In genomic region chr10:20858292-20859124, GRCh38 we compare ENCODE assay signal across 8 cellular contexts. TPM values are rescaled to one million over a fixed set of nuclear protein-coding genes. Genes with fewer than 3 reads are reported as not detected.
DNase-seq lines count a peak whose midpoint lies in the region; ATAC-seq, FAIRE-seq and TF ChIP-seq lines count a peak whose summit lies in the region.

No MANE protein-coding gene starts in this region.

- no peak overlapping the region for H3K4me3 ChIP-seq in pancreas

- peak; percentile 84 for FAIRE-seq in pancreas (lab: Jason Lieb, UNC)

- no peaks in the 10 kb centered on the region for H3K36me3 ChIP-seq in pancreas

- H3K9me3 ChIP-seq in pancreas, result no peaks in the 10 kb centered on the region

- WGBS in pancreas, 2 donors, result 3 to 7% methylated on average over 2 of the region's 2 CpGs

- intact Hi-C loops in pancreas (cut with DNase I), result loop anchor here in 1 of 3 donors (5.0 kb wide), 1 partner anchor 414 kb away; no protein-coding TSS in a partner anchor

- TF ChIP-seq CTCF in pancreas (IDR thresholded peaks at IDR 0.05), result peak in 2 of 4 donors; percentile 32 to 54

- no peak overlapping the region for H3K27ac ChIP-seq in pancreas

- H3K27me3 ChIP-seq in pancreas, result no peaks in the 10 kb centered on the region

- no peaks in the 10 kb centered on the region for H3K4me1 ChIP-seq in pancreas

- peak; percentile 50 for DNase-seq in NCI-H510A treated with DMSO at 0.1 percent for 48 hours (lab: John Stamatoyannopoulos, UW)
- no peak for DNase-seq in NCI-H510A (lab: John Stamatoyannopoulos, UW)
- DNase-seq in NCI-H2227 (lab: John Stamatoyannopoulos, UW; ENCODE audit: unreplicated experiment), result peak; percentile 48
- DNase-seq in dermis microvascular lymphatic vessel endothelial cell (ENCODE audit: low read depth in 2 of 2), result peak; percentile 29 to 52
- no peak for DNase-seq in pancreas
- DNase-seq in stimulated activated CD4-positive, alpha-beta T cell treated with anti-CD3 and anti-CD28 coated beads, Interleukin-4, amount 100 ng/mL, for 24 hours, result no peak

- ATAC-seq in pancreas (peak in 3 of 4 donors; percentile 57 to 67 (median 61)), GM19328 (IDR thresholded peaks at IDR 0.05; ENCODE audit: unreplicated experiment) (no peak), HG03196 (IDR thresholded peaks at IDR 0.05; ENCODE audit: unreplicated experiment) (no peak)

RNA-seq across cellular contexts. Expression of gene NEBL, which starts 38.6 kb away (rescaled TPM):
- total RNA-seq in dermis microvascular lymphatic vessel endothelial cell, result 0.63 and 1.2 TPM in 2 replicates
- total RNA-seq in pancreas, result 10 to 100 TPM; 13.9 to 18.7 (median 16.0) TPM
- 1 to 10 TPM; 4.1 to 8.8 TPM for polyA plus RNA-seq in pancreas

Comparison
In these comparisons a context has a peak if more than half of its experiments do, and no peak if none do; other contexts are left out.
1. DNase-seq: peak in NCI-H510A treated with DMSO at 0.1 percent for 48 hours (single experiment), NCI-H2227 (single experiment) and dermis microvascular lymphatic vessel endothelial cell (2 of 2); none in NCI-H510A (single experiment), pancreas (0 of 6) and stimulated activated CD4-positive, alpha-beta T cell treated with anti-CD3 and anti-CD28 coated beads, Interleukin-4, amount 100 ng/mL, for 24 hours (single experiment).
2. ATAC-seq: peak in pancreas (3 of 4); none in GM19328 (single experiment) and HG03196 (single experiment).